Comparison of ENCODE assay signal across 8 cellular contexts in genomic region chr9:70420267-70421019, GRCh38. TPM values are rescaled to one million over a fixed set of nuclear protein-coding genes. Genes with fewer than 3 reads are reported as not detected.
DNase-seq lines count a peak whose midpoint lies in the region; ATAC-seq, FAIRE-seq and TF ChIP-seq lines count a peak whose summit lies in the region.

No MANE protein-coding gene starts in this region.

- intact Hi-C loops in GM12878 (cut with micrococcal nuclease; ENCODE audit: unreplicated experiment): loop anchor here (10.0 kb wide), 1 partner anchor 64 kb away; no protein-coding TSS in a partner anchor

- peaks cover 13% of the 10 kb centered on the region for H3K4me1 ChIP-seq in ES-I3 (ENCODE audit: insufficient read depth, low read length)
- peaks cover 14% of the 10 kb centered on the region for H3K4me1 ChIP-seq in GM12878 (ENCODE audit: control insufficient read depth, insufficient read depth, low read length)

- H3K27me3 ChIP-seq in GM12878 (replicated peaks in 1 of 2; ENCODE audit: control insufficient read depth in 2 of 2, insufficient read depth in 2 of 2, low read length in 1 of 2): no peaks in the 10 kb centered on the region; a peak in 1 of 4 replicates

- DNase-seq in H54 (ENCODE audit: insufficient read length, low spot score) (peak; percentile 85), MV-4-11 (lab: John Stamatoyannopoulos, UW) (peak; percentile 85), GM12878 (ENCODE audit: low read depth, low spot score) (no peak), hypothalamus (lab: John Stamatoyannopoulos, UW) (peak; percentile 57 to 96 (median 85)), renal cortical epithelial cell (ENCODE audit: low read depth) (peak; percentile 90)

- peak overlapping the region; percentile 25 for H2AFZ ChIP-seq in GM12878 (ENCODE audit: control insufficient read depth, low read depth, low read length)

- H3K36me3 ChIP-seq in ES-I3 (ENCODE audit: insufficient read depth, low read length): no peaks in the 10 kb centered on the region
- no peaks in the 10 kb centered on the region for H3K36me3 ChIP-seq in GM12878 (ENCODE audit: control insufficient read depth in 2 of 2, insufficient read depth in 2 of 2, low read length in 1 of 2)

- H4K20me1 ChIP-seq in GM12878 (ENCODE audit: control insufficient read depth, insufficient read depth): no peaks in the 10 kb centered on the region

- no peak for TF ChIP-seq EP300 in GM12878 (IDR thresholded peaks at IDR 0.05; ENCODE audit: borderline replicate concordance in 1 of 2, control insufficient read depth in 1 of 2, low read depth in 2 of 2, low read length in 2 of 2)

- CTCF ChIA-PET in GM12878 (lab: Yijun Ruan, JAX): interaction anchor here (0.7 to 2.2 kb wide), 4 partner anchors 13 to 182 kb away, joined by 3 to 11 read pairs (median 5); no protein-coding TSS in a partner anchor

- H3K4me3 ChIP-seq in GM12878: peak overlapping the region; percentile 56

- RAD21 ChIA-PET in GM12878 (lab: Charles Lee; ENCODE audit: unreplicated experiment): interaction anchor here (0.6 to 1.9 kb wide), 6 partner anchors 10 to 182 kb away, joined by 3 to 9 read pairs (median 4); no protein-coding TSS in a partner anchor

- WGBS in GM12878 (ENCODE audit: insufficient coverage, insufficient replicate concordance, low lambda C conversion rate, missing lambda C conversion rate): under 1% methylated on average over 18 of the region's 45 CpGs

- ATAC-seq in SK-N-SH treated with all-trans-retinoic acid at 6 μM for 48 hours (peak; percentile 67), GM12878 (peak; percentile 3; the same call in 2 of the 3 replicates), GM21423 (IDR thresholded peaks at IDR 0.05; ENCODE audit: unreplicated experiment) (no peak)

- no peak for TF ChIP-seq RAD21 in GM12878 (IDR thresholded peaks at IDR 0.05; ENCODE audit: insufficient read depth, low read depth, low read length)

- H3K9me3 ChIP-seq in ES-I3 (ENCODE audit: control insufficient read depth, insufficient read depth, low read length): no peaks in the 10 kb centered on the region
- no peaks in the 10 kb centered on the region for H3K9me3 ChIP-seq in GM12878 (replicated peaks; ENCODE audit: control insufficient read depth, insufficient read depth, low read length)

- FAIRE-seq in H54 (lab: Jason Lieb, UNC) (peak; percentile 45), GM12878 (lab: Jason Lieb, UNC) (no peak)

- in situ Hi-C loops in GM12878 (cut with MboI): loop anchor here (25.0 kb wide), 2 partner anchors 1492 to 1783 kb away; partner anchors contain the start of genes ABHD17B and C9orf85

- TF ChIP-seq CTCF in GM12878 (IDR thresholded peaks at IDR 0.05 in 2 of 3, conservative IDR thresholded peaks at IDR 0.05 in 1 of 3; ENCODE audit: control insufficient read depth in 2 of 3, extremely low read depth in 1 of 3, insufficient read depth in 1 of 3, low read depth in 3 of 3, low read length in 3 of 3): no peak

- H3K9ac ChIP-seq in ES-I3 (ENCODE audit: low read depth, low read length) (peak overlapping the region; percentile 89), GM12878 (ENCODE audit: control insufficient read depth, insufficient read depth, low read length) (peak overlapping the region; percentile 18; the same call in 1 of the 2 replicates)

- SMC1A ChIA-PET in GM12878 (lab: Charles Lee; ENCODE audit: uncharacterized antibody, unreplicated experiment): interaction anchor here (1.0 to 2.9 kb wide), 6 partner anchors 10 to 182 kb away, joined by 3 to 10 read pairs (median 6); no protein-coding TSS in a partner anchor

- H3K4me2 ChIP-seq in GM12878 (ENCODE audit: control insufficient read depth, insufficient read depth): peak overlapping the region; percentile 79

- H3K79me2 ChIP-seq in GM12878 (ENCODE audit: control insufficient read depth, insufficient read depth, low read length): no peaks in the 10 kb centered on the region

- no TSS peak for BruUV-seq in GM12878 (replicated peaks; lab: Mats Ljungman, UMichigan)

- POLR2A ChIA-PET in GM12878 (lab: Charles Lee): interaction anchor here (0.6 to 1.8 kb wide), 6 partner anchors 9 to 874 kb away, joined by 3 to 9 read pairs (median 3); no protein-coding TSS in a partner anchor

- H3K27ac ChIP-seq in GM12878 (ENCODE audit: control insufficient read depth, insufficient read depth): no peak overlapping the region

- TF ChIP-seq POLR2A in H54 (IDR thresholded peaks at IDR 0.05; ENCODE audit: low read depth, low read length) (peak; percentile 44), GM12878 (IDR thresholded peaks at IDR 0.05; ENCODE audit: low read depth, low read length) (peak; percentile 28)

TF ChIP-seq in SK-N-SH treated with all-trans-retinoic acid at 6 μM for 48 hours, 23 proteins besides CTCF, POLR2A, EP300 and RAD21:
- TF ChIP-seq GLIS3 (CRISPR knock-in tag; IDR thresholded peaks at IDR 0.05) (peak; percentile 6; the same call in 1 of the 2 replicates), ZNF8 (CRISPR knock-in tag; IDR thresholded peaks at IDR 0.05) (no peak), ZFP30 (CRISPR knock-in tag; IDR thresholded peaks at IDR 0.05) (0 out of 2 replicates have a peak, but pooled peaks have one; percentile 26), CSDC2 (CRISPR knock-in tag; IDR thresholded peaks at IDR 0.05) (no peak)

TF ChIP-seq in GM12878, 131 proteins besides CTCF, POLR2A, EP300 and RAD21 (continues in another document):
- TF ChIP-seq MXI1 (IDR thresholded peaks at IDR 0.05; ENCODE audit: low read depth, low read length) (no peak; the same call in 1 of the 2 replicates), IKZF2 (IDR thresholded peaks at IDR 0.05) (peak; percentile 70; a peak in 3 of 4 replicates), HCFC1 (IDR thresholded peaks at IDR 0.05; ENCODE audit: low read length) (no peak), GATAD2B (conservative IDR thresholded peaks at IDR 0.05; ENCODE audit: low read depth) (0 out of 2 replicates have a peak, but pooled peaks have one; percentile 40), TAF1 (IDR thresholded peaks at IDR 0.05; ENCODE audit: borderline replicate concordance, low read depth, low read length) (no peak), KAT2A (conservative IDR thresholded peaks at IDR 0.05; ENCODE audit: control insufficient read depth, low read depth, low read length) (no peak), USF2 (IDR thresholded peaks at IDR 0.05; ENCODE audit: borderline replicate concordance, low read depth, low read length) (no peak), BHLHE40 (IDR thresholded peaks at IDR 0.05; ENCODE audit: borderline replicate concordance in 1 of 2, low read depth in 2 of 2, low read length in 1 of 2) (no peak), RUNX3 (IDR thresholded peaks at IDR 0.05; ENCODE audit: low read length) (peak; percentile 10; the same call in 1 of the 2 replicates), USF1 (IDR thresholded peaks at IDR 0.05; ENCODE audit: borderline replicate concordance, extremely low read length, insufficient read depth, low read depth, low read length) (no peak), IRF4 (IDR thresholded peaks at IDR 0.05; ENCODE audit: low read depth, low read length) (no peak), SMAD1 (IDR thresholded peaks at IDR 0.05; ENCODE audit: low read depth, partially characterized antibody) (no peak), IKZF1 (conservative IDR thresholded peaks at IDR 0.05) (peak; percentile 70)
- TF ChIP-seq, protein P1, sequence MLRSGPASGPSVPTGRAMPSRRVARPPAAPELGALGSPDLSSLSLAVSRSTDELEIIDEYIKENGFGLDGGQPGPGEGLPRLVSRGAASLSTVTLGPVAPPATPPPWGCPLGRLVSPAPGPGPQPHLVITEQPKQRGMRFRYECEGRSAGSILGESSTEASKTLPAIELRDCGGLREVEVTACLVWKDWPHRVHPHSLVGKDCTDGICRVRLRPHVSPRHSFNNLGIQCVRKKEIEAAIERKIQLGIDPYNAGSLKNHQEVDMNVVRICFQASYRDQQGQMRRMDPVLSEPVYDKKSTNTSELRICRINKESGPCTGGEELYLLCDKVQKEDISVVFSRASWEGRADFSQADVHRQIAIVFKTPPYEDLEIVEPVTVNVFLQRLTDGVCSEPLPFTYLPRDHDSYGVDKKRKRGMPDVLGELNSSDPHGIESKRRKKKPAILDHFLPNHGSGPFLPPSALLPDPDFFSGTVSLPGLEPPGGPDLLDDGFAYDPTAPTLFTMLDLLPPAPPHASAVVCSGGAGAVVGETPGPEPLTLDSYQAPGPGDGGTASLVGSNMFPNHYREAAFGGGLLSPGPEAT (IDR thresholded peaks at IDR 0.05; ENCODE audit: low read depth): peak; percentile 51; the same call in 1 of the 2 replicates

RNA-seq across cellular contexts. Expression of gene KLF9, which starts 6.0 kb away (rescaled TPM):
- total RNA-seq in GM12878 (2013; cell fraction: nucleolus; rRNA removed): 4.6 and 5.6 TPM in 2 replicates
- total RNA-seq in GM12878 (2014; rRNA removed): 0.87 and 0.90 TPM in 2 replicates
- 0.76 and 1.1 TPM in 2 replicates for total RNA-seq in GM12878 (2014; rRNA removed; fragmentation: Illumina TruSeq; extraction: Trizol)
- total RNA-seq in GM12878 (2021): 0.95 and 1.1 TPM in 2 replicates
- 0.80 TPM for polyA plus RNA-seq in GM12878 (2011; ENCODE audit: low read depth)
- polyA plus RNA-seq in GM12878 (2011; rRNA removed): 0.96 and 1.2 TPM in 2 replicates
- polyA plus RNA-seq in GM12878 (2011; cell fraction: cytosol; rRNA removed): 0.53 and 0.60 TPM in 2 replicates
- polyA plus RNA-seq in GM12878 (2011; cell fraction: nucleus; rRNA removed): 0.39 and 0.48 TPM in 2 replicates
- polyA plus RNA-seq in GM12878 (2012): 1.2 and 1.6 TPM in 2 replicates
- polyA plus RNA-seq in GM12878 (2014; fragmentation: Illumina TruSeq; extraction: Trizol): 0.96 and 1.2 TPM in 2 replicates
- under 1 TPM; 0.35 to 0.53 TPM for polyA plus RNA-seq in GM12878 (2014; fragmentation: Nextera tagmentation; extraction: Ambion mirVana)
- polyA plus RNA-seq in GM12878 (2014; rRNA removed): 0.63 and 0.90 TPM in 2 replicates
- under 1 TPM; 0.09 to 0.10 TPM for polyA plus RNA-seq in GM12878 (2016; fragmentation: Nextera tagmentation; extraction: Ambion mirVana)
- polyA minus RNA-seq in GM12878 (2011; rRNA and poly(A)+ RNA removed): 0.95 and 1.2 TPM in 2 replicates
- polyA minus RNA-seq in GM12878 (2011; cell fraction: cytosol; rRNA and poly(A)+ RNA removed): 0.31 and 0.40 TPM in 2 replicates
- polyA minus RNA-seq in GM12878 (2011; cell fraction: nucleus; rRNA and poly(A)+ RNA removed): 0.60 and 0.77 TPM in 2 replicates
- 20.7 and 30.9 TPM in 2 replicates for total RNA-seq in renal cortical epithelial cell
